12 cellular contexts compared by ENCODE assay signal in the genomic region with DNA sequence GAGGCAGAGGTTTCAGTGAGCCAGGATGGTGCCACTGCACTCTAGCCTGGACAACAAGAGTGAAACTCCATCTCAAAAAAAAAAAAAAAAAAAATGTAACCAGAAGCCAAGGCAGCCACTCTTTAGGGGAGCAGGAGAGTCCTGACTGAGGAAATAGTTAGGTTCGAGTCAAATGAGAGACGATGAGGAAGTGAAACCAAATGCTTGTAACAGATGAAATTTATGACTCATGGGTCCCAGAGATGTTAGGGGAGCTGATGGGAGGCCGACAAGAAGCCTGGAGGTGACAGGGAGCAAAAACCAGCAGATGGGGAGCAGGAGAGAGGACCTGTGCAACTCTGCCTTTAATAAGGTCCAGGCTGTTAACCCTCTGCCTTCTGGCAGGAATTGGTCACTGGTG.
DNase-seq lines count a peak whose midpoint lies in the region; ATAC-seq lines count a peak whose summit lies in the region.
"Had no signal": no experiment of that assay in that cellular context is flagged by ENCODE, and none has a peak within 500 bp of the region (broad histone marks: within the 10 kb centered on the region; RNA-seq: fewer than 3 reads in every experiment).

No MANE protein-coding gene starts in this region.

- peak; percentile 38 for DNase-seq in SIG-M5 (lab: John Stamatoyannopoulos, UW)
- DNase-seq in NCI-H1092 (lab: John Stamatoyannopoulos, UW), result no peak
- DNase-seq in GM19240 (ENCODE audit: insufficient read length, low spot score), result no peak
- DNase-seq in SHP77 (lab: John Stamatoyannopoulos, UW), result no peak
- DNase-seq: effector memory CD8-positive, alpha-beta T cell; heart right ventricle; NCI-H345; SHP77 treated with DMSO at 0.1 percent for 48 hours had no signal

- peak; percentile 89 for ATAC-seq in GM18519 (IDR thresholded peaks at IDR 0.05; ENCODE audit: low FRiP score, unreplicated experiment)
- peak; percentile 52 for ATAC-seq in GM21737 (IDR thresholded peaks at IDR 0.05; ENCODE audit: unreplicated experiment)
- peak; percentile 90 for ATAC-seq in HG03378 (IDR thresholded peaks at IDR 0.05; ENCODE audit: unreplicated experiment)
- no peak for ATAC-seq in GM21825 (IDR thresholded peaks at IDR 0.05; ENCODE audit: unreplicated experiment)
- ATAC-seq: effector memory CD8-positive, alpha-beta T cell; heart right ventricle had no signal
